ENCODE assay signal across 18 cellular contexts in genomic region chr3:191303596-191303995, GRCh38. TPM values are rescaled to one million over a fixed set of nuclear protein-coding genes. Genes with fewer than 3 reads are reported as not detected.
"Had no signal": no experiment of that assay in that cellular context is flagged by ENCODE, and none has a peak within 500 bp of the region (broad histone marks: within the 10 kb centered on the region; RNA-seq: fewer than 3 reads in every experiment).

No MANE protein-coding gene starts in this region.

- ATAC-seq: activated T-helper 17 cell treated with anti-CD3 and anti-CD28 coated beads, Interleukin-2, amount 50 U/mL, for 72 hours; body of pancreas; gastroesophageal sphincter; naive thymus-derived CD4-positive, alpha-beta T cell; T-helper 17 cell had no signal

- H3K9me3 ChIP-seq: body of pancreas, gastroesophageal sphincter, tibial nerve had no signal

- H3K4me3 Mint-ChIP-seq: activated naive CD4-positive, alpha-beta T cell treated with anti-CD3 and anti-CD28 coated beads for 36 hours; activated T-helper 17 cell treated with anti-CD3 and anti-CD28 coated beads, Interleukin-2, amount 50 U/mL, for 72 hours; central memory CD8-positive, alpha-beta T cell; naive thymus-derived CD4-positive, alpha-beta T cell; T-helper 17 cell had no signal

- H3K36me3 Mint-ChIP-seq: naive thymus-derived CD4-positive, alpha-beta T cell had no signal

- H3K36me3 ChIP-seq: gastroesophageal sphincter, tibial nerve had no signal

- DNase-seq: activated CD4-positive, alpha-beta T cell treated with anti-CD3 and anti-CD28 coated beads, Interleukin-2, amount 50 U/mL, for 1 hour; activated naive CD4-positive, alpha-beta T cell treated with anti-CD3 and anti-CD28 coated beads for 36 hours; activated T-cell treated with anti-CD3 and anti-CD28 coated beads for 4 hours; body of pancreas; cortex of kidney; effector CD8-positive, alpha-beta T cell; midbrain; naive thymus-derived CD4-positive, alpha-beta T cell; T-helper 17 cell had no signal

- H3K4me1 ChIP-seq: body of pancreas, gastroesophageal sphincter, parathyroid adenoma, tibial nerve had no signal

- H3K9me3 Mint-ChIP-seq: activated naive CD4-positive, alpha-beta T cell treated with anti-CD3 and anti-CD28 coated beads for 36 hours; activated T-helper 17 cell treated with anti-CD3 and anti-CD28 coated beads, Interleukin-2, amount 50 U/mL, for 72 hours had no signal

- H3K27ac Mint-ChIP-seq: activated naive CD4-positive, alpha-beta T cell treated with anti-CD3 and anti-CD28 coated beads for 36 hours; activated T-helper 17 cell treated with anti-CD3 and anti-CD28 coated beads, Interleukin-2, amount 50 U/mL, for 72 hours; naive thymus-derived CD4-positive, alpha-beta T cell; T-helper 17 cell had no signal

- H3K27me3 Mint-ChIP-seq: activated T-helper 17 cell treated with anti-CD3 and anti-CD28 coated beads, Interleukin-2, amount 50 U/mL, for 72 hours; central memory CD8-positive, alpha-beta T cell; naive thymus-derived CD4-positive, alpha-beta T cell; T-helper 17 cell had no signal

- H3K4me1 Mint-ChIP-seq: activated T-helper 17 cell treated with anti-CD3 and anti-CD28 coated beads, Interleukin-2, amount 50 U/mL, for 72 hours; central memory CD8-positive, alpha-beta T cell; naive thymus-derived CD4-positive, alpha-beta T cell; T-helper 17 cell had no signal

- H3K4me3 ChIP-seq: body of pancreas, gastroesophageal sphincter, hepatocyte, smooth muscle cell, tibial nerve had no signal

- H3K27ac ChIP-seq: body of pancreas, gastroesophageal sphincter, parathyroid adenoma, tibial nerve had no signal

- H3K27me3 ChIP-seq: body of pancreas, gastroesophageal sphincter, hepatocyte, tibial nerve had no signal

RNA-seq across cellular contexts. Expression of gene UTS2B, which starts 26.7 kb away (rescaled TPM):
- total RNA-seq: activated CD8-positive, alpha-beta memory T cell treated with anti-CD3 and anti-CD28 coated beads for 36 hours; activated naive CD4-positive, alpha-beta T cell treated with anti-CD3 and anti-CD28 coated beads for 36 hours; activated T-helper 17 cell treated with anti-CD3 and anti-CD28 coated beads, Interleukin-2, amount 50 U/mL, for 72 hours; body of pancreas; lower leg skin; T-helper 17 cell had no signal
- polyA plus RNA-seq: naive thymus-derived CD4-positive, alpha-beta T cell; smooth muscle cell had no signal
